ENCODE assay signal across 21 cellular contexts in genomic region chr14:68982581-68982980, GRCh38. TPM values are rescaled to one million over a fixed set of nuclear protein-coding genes. Genes with fewer than 3 reads are reported as not detected.
DNase-seq lines count a peak whose midpoint lies in the region; ATAC-seq and TF ChIP-seq lines count a peak whose summit lies in the region.
"Had no signal": no experiment of that assay in that cellular context is flagged by ENCODE, and none has a peak within 500 bp of the region (broad histone marks: within the 10 kb centered on the region; RNA-seq: fewer than 3 reads in every experiment).

No MANE protein-coding gene starts in this region.

- peaks cover 4% of the 10 kb centered on the region; the same call in 1 of the 2 replicates for H3K9me2 ChIP-seq in GM23338 (ENCODE audit: insufficient read depth)

- H3K36me3 Mint-ChIP-seq in GM23338 (ENCODE audit: low read depth) = peaks cover 3% of the 10 kb centered on the region; the same call in 1 of the 3 replicates
- H3K36me3 Mint-ChIP-seq: CD14-positive monocyte had no signal

- H3K27ac Mint-ChIP-seq in GM23338 = no peak overlapping the region
- H3K27ac Mint-ChIP-seq: CD14-positive monocyte had no signal

- peaks cover 23% of the 10 kb centered on the region for H3K4me1 Mint-ChIP-seq in GM23338

- H3K27ac ChIP-seq in GM23338 (ENCODE audit: low read depth) = no peak overlapping the region
- H3K27ac ChIP-seq in liver (ENCODE audit: low read depth in 1 of 2, low read length in 2 of 2) = peak overlapping the region; percentile 25 to 48
- peak overlapping the region; percentile 98 to 100 for H3K27ac ChIP-seq in thoracic aorta
- H3K27ac ChIP-seq: cardiac muscle cell, KMS-11, neutrophil, psoas muscle, skin epidermis had no signal

- H3K9me3 ChIP-seq in liver (ENCODE audit: control insufficient read depth in 4 of 4, low read length in 3 of 4) (no peaks in the 10 kb centered on the region), thoracic aorta (no peaks in the 10 kb centered on the region)
- H3K9me3 ChIP-seq: heart left ventricle, neutrophil, psoas muscle, uterus had no signal

- peaks cover 17% of the 10 kb centered on the region for H3K27me3 Mint-ChIP-seq in GM23338 (ENCODE audit: insufficient read depth, low read depth, poor library complexity)

- peaks cover 11% of the 10 kb centered on the region; the same call in 1 of the 2 replicates for H3F3A ChIP-seq in GM23338 (replicated peaks; ENCODE audit: low read depth)

- 95% methylated on average over 2 of the region's 2 CpGs for WGBS in liver

- ATAC-seq in GM23338 (no peak), thoracic aorta (ENCODE audit: insufficient number of reproducible peaks, low FRiP score, low read depth) (no peak), HG03175 (IDR thresholded peaks at IDR 0.05; ENCODE audit: unreplicated experiment) (no peak), HG02763 (IDR thresholded peaks at IDR 0.05; ENCODE audit: unreplicated experiment) (no peak)
- ATAC-seq: activated T-cell treated with anti-CD3 and anti-CD28 coated beads, Interleukin-2, amount 50 U/mL, for 4 hours; heart left ventricle; psoas muscle had no signal

- H3K4me1 ChIP-seq in GM23338 (ENCODE audit: insufficient read depth) = peaks cover 24% of the 10 kb centered on the region
- peaks cover 2 to 14% (median 10%) of the 10 kb centered on the region in 4 donors for H3K4me1 ChIP-seq in liver (ENCODE audit: control insufficient read depth in 4 of 4, insufficient read depth in 4 of 4, low read length in 3 of 4)
- H3K4me1 ChIP-seq in thoracic aorta (ENCODE audit: control insufficient read depth in 1 of 2, low read depth in 2 of 2) = peaks cover 12 to 39% of the 10 kb centered on the region in 2 donors
- H3K4me1 ChIP-seq: psoas muscle, uterus had no signal

- no peaks in the 10 kb centered on the region; the same call in 2 of the 3 replicates for H3K9me3 Mint-ChIP-seq in GM23338
- H3K9me3 Mint-ChIP-seq: activated T-cell treated with anti-CD3 and anti-CD28 coated beads, Interleukin-2, amount 50 U/mL, for 4 hours had no signal

- no peak overlapping the region for H2AFZ ChIP-seq in GM23338

- no peak for TF ChIP-seq RAD21 in liver (IDR thresholded peaks at IDR 0.05)

- peak overlapping the region; percentile 45; the same call in 1 of the 2 replicates for H3K4me2 ChIP-seq in GM23338
- H3K4me2 ChIP-seq: KMS-11 had no signal

- H4K20me1 ChIP-seq in GM23338 (replicated peaks; ENCODE audit: insufficient read depth) = no peaks in the 10 kb centered on the region; the same call in 1 of the 2 replicates

- H3K79me2 ChIP-seq in GM23338 (replicated peaks; ENCODE audit: insufficient read depth) = peaks cover 9% of the 10 kb centered on the region

- H3K36me3 ChIP-seq in GM23338 (ENCODE audit: insufficient read depth) (no peaks in the 10 kb centered on the region), liver (ENCODE audit: control insufficient read depth in 4 of 4, insufficient read depth in 3 of 4, low read depth in 1 of 4, low read length in 3 of 4) (no peaks in the 10 kb centered on the region), thoracic aorta (no peaks in the 10 kb centered on the region)
- H3K36me3 ChIP-seq: cardiac muscle cell, heart left ventricle, neutrophil, uterus had no signal

- H3K4me3 ChIP-seq in GM23338 = no peak overlapping the region
- H3K4me3 ChIP-seq in cardiac fibroblast (replicated peaks in 1 of 2; ENCODE audit: low read depth in 2 of 2, low read length in 2 of 2) = no peak overlapping the region
- no peak overlapping the region for H3K4me3 ChIP-seq in liver (ENCODE audit: low read depth in 1 of 3, low read length in 3 of 3)
- H3K4me3 ChIP-seq in thoracic aorta = no peak overlapping the region
- H3K4me3 ChIP-seq: cardiac muscle cell, heart left ventricle, psoas muscle, skin epidermis, uterus had no signal

- peaks cover 4% of the 10 kb centered on the region; the same call in 1 of the 2 replicates for H3K27me3 ChIP-seq in GM23338 (ENCODE audit: insufficient read depth)
- H3K27me3 ChIP-seq in liver (ENCODE audit: control insufficient read depth in 4 of 4, insufficient read depth in 4 of 4, low read length in 3 of 4) = no peaks in the 10 kb centered on the region
- no peaks in the 10 kb centered on the region for H3K27me3 ChIP-seq in thoracic aorta (replicated peaks; ENCODE audit: insufficient read depth)
- H3K27me3 ChIP-seq: cardiac muscle cell, heart left ventricle, neutrophil, uterus had no signal

- H3K4me3 Mint-ChIP-seq in GM23338 = no peak overlapping the region
- H3K4me3 Mint-ChIP-seq: activated T-cell treated with anti-CD3 and anti-CD28 coated beads, Interleukin-2, amount 50 U/mL, for 4 hours; CD14-positive monocyte had no signal

- DNase-seq in GM23338 (ENCODE audit: low spot score) (no peak), cardiac fibroblast (ENCODE audit: low read depth in 2 of 2) (peak; percentile 58 to 67), thoracic aorta (ENCODE audit: low spot score) (no peak)
- no peak for DNase-seq in activated CD4-positive, alpha-beta T cell treated with anti-CD3 and anti-CD28 coated beads for 1 hour
- DNase-seq: activated naive CD4-positive, alpha-beta T cell treated with Interleukin-2 at 50 U/mL for 16 hours; activated T-cell treated with anti-CD3 and anti-CD28 coated beads, Interleukin-2, amount 50 U/mL, for 4 hours; amniotic stem cell; heart left ventricle; NCI-H1436; stimulated activated CD4-positive, alpha-beta T cell treated with anti-CD3 and anti-CD28 coated beads, Interleukin-1b, Interleukin-23, amount 100 ng/mL, for 48 hours; substantia nigra; uterus had no signal

- no peak for TF ChIP-seq CTCF in GM23338 (conservative IDR thresholded peaks at IDR 0.05; ENCODE audit: low read depth in 2 of 2)
- TF ChIP-seq CTCF in cardiac fibroblast (IDR thresholded peaks at IDR 0.05; ENCODE audit: low read depth, low read length) = no peak
- no peak for TF ChIP-seq CTCF in liver (IDR thresholded peaks at IDR 0.05; ENCODE audit: low read depth, low read length, missing input control)
- no peak for TF ChIP-seq CTCF in thoracic aorta (IDR thresholded peaks at IDR 0.05)

- H3K9ac ChIP-seq in liver (ENCODE audit: low read depth in 1 of 2, low read length in 2 of 2) = no peak overlapping the region
- H3K9ac ChIP-seq: KMS-11 had no signal

TF ChIP-seq in GM23338, 12 proteins besides CTCF, POLR2A, EP300 and RAD21 (continues in another document):
- no peak for TF ChIP-seq ETS1 (IDR thresholded peaks at IDR 0.05)
- no peak for TF ChIP-seq POLR2AphosphoS5 (IDR thresholded peaks at IDR 0.05; ENCODE audit: low read depth)
- TF ChIP-seq EZH2phosphoT487 (IDR thresholded peaks at IDR 0.05; ENCODE audit: unreplicated experiment) = no peak
- TF ChIP-seq ZNF114 (CRISPR knock-in tag; IDR thresholded peaks at IDR 0.05) = no peak
- TF ChIP-seq STAT1 (IDR thresholded peaks at IDR 0.05; ENCODE audit: unreplicated experiment) = no peak
- no peak for TF ChIP-seq EZH2 (IDR thresholded peaks at IDR 0.05; ENCODE audit: low read depth, unreplicated experiment)
- TF ChIP-seq ZNF331 (CRISPR knock-in tag; IDR thresholded peaks at IDR 0.05; ENCODE audit: low read depth) = no peak
- TF ChIP-seq NANOG (IDR thresholded peaks at IDR 0.05; ENCODE audit: borderline replicate concordance) = no peak

TF ChIP-seq in liver, 16 proteins besides CTCF, POLR2A, EP300 and RAD21:
- TF ChIP-seq SP1 (IDR thresholded peaks at IDR 0.05) (no peak), HNF4A (conservative IDR thresholded peaks at IDR 0.05) (peak in 1 of 2 donors; percentile 3)

RNA-seq across cellular contexts. Expression of gene ACTN1, which starts 3.5 kb away (rescaled TPM):
- total RNA-seq in GM23338 (2014; rRNA removed; shearing (Covaris generic)) = 257 and 280 TPM in 2 replicates
- polyA plus RNA-seq in GM23338 (2016; fragmentation: Nextera tagmentation; extraction: Ambion mirVana) = 121 and 129 TPM in 2 replicates
- 100 to 1,000 TPM in 1 of 2 donors, 10 to 100 TPM in 1; 55.4 to 100 TPM for total RNA-seq in liver
- 10 to 100 TPM; 36.2 to 70.7 TPM for polyA plus RNA-seq in liver
- 1,000 to 10,000 TPM; 1,201 to 1,291 TPM for total RNA-seq in thoracic aorta

Comparison
In these comparisons a context has a peak if more than half of its experiments do, and no peak if none do; other contexts are left out.
1. DNase-seq: peak in cardiac fibroblast (2 of 2); none in GM23338 (single experiment), thoracic aorta (single experiment) and activated CD4-positive, alpha-beta T cell treated with anti-CD3 and anti-CD28 coated beads for 1 hour (single experiment).